Comparison of ENCODE assay signal across 8 cellular contexts in the genomic region with DNA sequence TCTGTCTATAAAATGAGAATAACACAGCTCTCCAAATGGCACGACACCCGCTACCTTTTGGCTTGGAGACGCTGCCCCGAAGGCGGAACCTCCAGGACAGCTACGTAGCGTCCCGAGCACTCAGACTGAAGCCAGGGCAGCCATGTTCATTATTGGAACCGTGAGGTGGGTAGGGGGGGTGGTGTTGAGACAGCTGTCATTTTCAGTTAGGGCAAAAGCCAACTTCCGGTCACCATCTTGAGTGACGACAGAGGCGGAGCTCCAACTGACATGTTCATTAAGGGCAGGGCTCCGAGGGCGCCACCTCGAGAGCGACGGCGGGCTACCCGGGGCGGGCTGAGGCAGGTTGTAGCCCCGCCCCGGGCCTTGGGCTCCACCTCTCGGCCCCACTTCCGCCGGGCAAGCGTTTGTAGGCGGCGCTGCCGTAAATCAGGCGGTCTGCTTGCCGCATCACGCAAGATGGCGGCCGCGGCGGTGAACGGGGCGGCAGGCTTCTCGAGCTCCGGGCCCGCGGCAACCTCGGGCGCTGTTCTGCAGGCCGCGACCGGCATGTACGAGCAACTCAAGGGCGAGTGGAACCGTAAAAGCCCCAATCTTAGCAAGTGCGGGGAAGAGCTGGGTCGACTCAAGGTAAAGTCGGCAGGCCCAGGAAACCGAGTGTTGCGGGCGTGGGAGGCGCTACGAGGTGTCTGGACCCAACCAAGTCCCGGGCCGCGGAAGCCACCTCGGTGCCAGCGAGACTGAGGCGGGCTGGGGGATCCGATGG. TPM values are rescaled to one million over a fixed set of nuclear protein-coding genes. Genes with fewer than 3 reads are reported as not detected.
DNase-seq lines count a peak whose midpoint lies in the region; ATAC-seq, FAIRE-seq and TF ChIP-seq lines count a peak whose summit lies in the region.

A gene (plus strand): TSS at position 240 of the 766 bp plus-strand sequence. CDS start 31 bp downstream, at position 271.

- H3K9ac ChIP-seq in endothelial cell of umbilical vein (replicated peaks; ENCODE audit: extremely low read depth, insufficient read depth, low read length) = peak within 1 kb of the TSS; percentile 95

- H3K4me2 ChIP-seq in OCI-LY7 (ENCODE audit: low read length) (peak within 1 kb of the TSS; percentile 95), endothelial cell of umbilical vein (ENCODE audit: insufficient read depth, low read length) (peak within 1 kb of the TSS; percentile 93)

- peak; percentile 89 for ATAC-seq in GM21526 (IDR thresholded peaks at IDR 0.05; ENCODE audit: low FRiP score, unreplicated experiment)

- H3K9me2 ChIP-seq in OCI-LY7 (ENCODE audit: insufficient read depth, low read length) = no peaks in the 10 kb centered on the region

- H3K27ac ChIP-seq in OCI-LY7 (ENCODE audit: low read depth, low read length, poor library complexity, severe bottlenecking) (peak within 1 kb of the TSS; percentile 54), endothelial cell of umbilical vein (ENCODE audit: insufficient read depth, low read depth, low read length) (peak within 1 kb of the TSS; percentile 87)

- intact Hi-C loops in OCI-LY7 (cut with micrococcal nuclease; ENCODE audit: unreplicated experiment) (loop anchor here (1.0 to 2.0 kb wide), 4 partner anchors 14 to 58 kb away; a partner anchor contains a TSS), endothelial cell of umbilical vein (cut with micrococcal nuclease) (loop anchor here (1.0 to 2.0 kb wide), 5 partner anchors 12 to 130 kb away; a partner anchor contains a TSS)

- BruUV-seq in OCI-LY7 (replicated peaks; lab: Mats Ljungman, UMichigan) = no TSS peak
- BruUV-seq in endothelial cell of umbilical vein (replicated peaks; lab: Mats Ljungman, UMichigan) = no TSS peak

- H4K20me1 ChIP-seq in OCI-LY7 (ENCODE audit: insufficient read depth, low read length) = peaks cover 4% of the 10 kb centered on the region; the same call in 1 of the 2 replicates
- no peaks in the 10 kb centered on the region for H4K20me1 ChIP-seq in endothelial cell of umbilical vein (replicated peaks; ENCODE audit: control insufficient read depth, extremely low read depth, insufficient read depth, low read length)

- peaks cover 4 to 5% of the 10 kb centered on the region in 2 experiments for H3K27me3 ChIP-seq in endothelial cell of umbilical vein (ENCODE audit: control insufficient read depth in 2 of 2, insufficient read depth in 2 of 2, low read length in 2 of 2)

- H3K4me3 ChIP-seq in OCI-LY7 (ENCODE audit: low read depth, low read length, poor library complexity, severe bottlenecking) = peak within 1 kb of the TSS; percentile 84
- peak within 1 kb of the TSS; percentile 70 to 86 (median 70) for H3K4me3 ChIP-seq in endothelial cell of umbilical vein (replicated peaks in 1 of 3; ENCODE audit: insufficient read depth in 1 of 3, low read depth in 1 of 3, low read length in 3 of 3)

- CTCF ChIA-PET in OCI-LY7 (lab: Charles Lee; ENCODE audit: unreplicated experiment) (interaction anchor here (0.7 to 1.1 kb wide), 5 partner anchors 13 to 131 kb away, joined by 3 to 11 read pairs (median 4); a partner anchor contains a TSS), endothelial cell of umbilical vein (lab: Charles Lee) (interaction anchor here (0.8 to 1.8 kb wide), 17 partner anchors 10 to 556 kb away, joined by 3 to 20 read pairs (median 4); a partner anchor contains a TSS)

- H3K9me3 ChIP-seq in OCI-LY7 (ENCODE audit: low read length) = no peaks in the 10 kb centered on the region
- no peaks in the 10 kb centered on the region for H3K9me3 ChIP-seq in endothelial cell of umbilical vein (replicated peaks; ENCODE audit: control insufficient read depth, insufficient read depth, low read length)

- POLR2A ChIA-PET in OCI-LY7 (lab: Charles Lee) = interaction anchor here (0.7 to 2.1 kb wide), 17 partner anchors 12 to 475 kb away, joined by 3 to 12 read pairs (median 5); a partner anchor contains a TSS
- POLR2A ChIA-PET in endothelial cell of umbilical vein (lab: Charles Lee) = interaction anchor here (0.6 to 1.9 kb wide), 6 partner anchors 12 to 968 kb away, joined by 3 to 39 read pairs (median 8); a partner anchor contains a TSS

- peaks cover 32% of the 10 kb centered on the region for H3K79me2 ChIP-seq in OCI-LY7 (ENCODE audit: insufficient read depth, low read depth, low read length)
- H3K79me2 ChIP-seq in endothelial cell of umbilical vein (ENCODE audit: control insufficient read depth, insufficient read depth, low read length) = peaks cover 27% of the 10 kb centered on the region

- H2AFZ ChIP-seq in OCI-LY7 (ENCODE audit: low read length) = peak within 1 kb of the TSS; percentile 93; the same call in 1 of the 2 replicates
- H2AFZ ChIP-seq in endothelial cell of umbilical vein (ENCODE audit: low read depth, low read length) = peak within 1 kb of the TSS; percentile 98

- peaks cover 21% of the 10 kb centered on the region for H3K4me1 ChIP-seq in OCI-LY7 (ENCODE audit: insufficient read depth, low read length, poor library complexity, severe bottlenecking)
- peaks cover 14% of the 10 kb centered on the region for H3K4me1 ChIP-seq in endothelial cell of umbilical vein (ENCODE audit: control insufficient read depth, extremely low read depth, insufficient read depth, low read length)

- dilution Hi-C loops in endothelial cell of umbilical vein (cut with MboI; ENCODE audit: extremely low pct_ligation_motif_present, low sequenced_read_pairs) = no loop called here

- peak; percentile 98 for FAIRE-seq in endothelial cell of umbilical vein (lab: Jason Lieb, UNC)

- no peaks in the 10 kb centered on the region for H3K9me1 ChIP-seq in endothelial cell of umbilical vein (replicated peaks; ENCODE audit: control insufficient read depth, extremely low read depth, insufficient read depth, low read length)

- H3K36me3 ChIP-seq in OCI-LY7 (ENCODE audit: insufficient read depth, low read length) (peaks cover 32% of the 10 kb centered on the region), endothelial cell of umbilical vein (ENCODE audit: control insufficient read depth in 2 of 2, extremely low read depth in 1 of 2, insufficient read depth in 2 of 2, low read length in 2 of 2) (peaks cover 0 to 15% of the 10 kb centered on the region in 2 experiments)

- DNase-seq in DMS114 treated with DMSO at 0.1 percent for 48 hours (lab: John Stamatoyannopoulos, UW; ENCODE audit: unreplicated experiment) (peak; percentile 98), HuH-7.5 (ENCODE audit: low spot score) (peak; percentile 99), OCI-LY7 (ENCODE audit: low spot score) (peak; percentile 100), activated T-cell treated with anti-CD3 and anti-CD28 coated beads for 1 hour (ENCODE audit: low read depth) (peak; percentile 96), endothelial cell of umbilical vein (ENCODE audit: low read depth, low spot score) (peak; percentile 99), midbrain (lab: John Stamatoyannopoulos, UW) (peak; percentile 100)
- peak; percentile 97 for DNase-seq in stimulated activated CD8-positive, alpha-beta memory T cell treated with anti-CD3 and anti-CD28 coated beads, Interleukin-2, amount 100 ng/mL, for 1 hour (ENCODE audit: low read depth in 2 of 2)

- peak; percentile 98 for TF ChIP-seq POLR2A in endothelial cell of umbilical vein (IDR thresholded peaks at IDR 0.05; ENCODE audit: low read depth, low read length)

- peak; percentile 56 for TF ChIP-seq CTCF in OCI-LY7 (conservative IDR thresholded peaks at IDR 0.05; ENCODE audit: low read length)
- TF ChIP-seq CTCF in endothelial cell of umbilical vein (IDR thresholded peaks at IDR 0.05; ENCODE audit: extremely low read depth in 1 of 2, insufficient read depth in 1 of 2, low read depth in 1 of 2, low read length in 2 of 2) = peak in 1 of 2 donors; percentile 33

TF ChIP-seq in endothelial cell of umbilical vein, 7 proteins besides CTCF, POLR2A, EP300 and RAD21:
- TF ChIP-seq POLR2AphosphoS5 (IDR thresholded peaks at IDR 0.05; ENCODE audit: insufficient read depth, low read depth, low read length) (peak; percentile 99), GATA2 (IDR thresholded peaks at IDR 0.05; ENCODE audit: insufficient read depth, insufficient read length, low read depth, low read length) (no peak), JUN (IDR thresholded peaks at IDR 0.05; ENCODE audit: borderline replicate concordance, insufficient read depth, insufficient read length, low read depth) (peak; percentile 23)
- TF ChIP-seq, protein P1, sequence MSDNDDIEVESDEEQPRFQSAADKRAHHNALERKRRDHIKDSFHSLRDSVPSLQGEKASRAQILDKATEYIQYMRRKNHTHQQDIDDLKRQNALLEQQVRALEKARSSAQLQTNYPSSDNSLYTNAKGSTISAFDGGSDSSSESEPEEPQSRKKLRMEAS (IDR thresholded peaks at IDR 0.05; ENCODE audit: insufficient read depth, insufficient read length) = peak; percentile 52

RNA-seq across cellular contexts. Expression of the gene that starts here (rescaled TPM):
- 224 and 238 TPM in 2 replicates for total RNA-seq in OCI-LY7 (2014; rRNA removed; shearing (Covaris generic))
- total RNA-seq in OCI-LY7 (2022) (158 and 169 TPM in 2 replicates), endothelial cell of umbilical vein (203 and 215 TPM in 2 replicates)
- polyA plus RNA-seq in endothelial cell of umbilical vein = 543 and 714 TPM in 2 replicates
- polyA plus RNA-seq in endothelial cell of umbilical vein (2011; cell fraction: cytosol; rRNA removed) = 460 and 462 TPM in 2 replicates
- polyA plus RNA-seq in endothelial cell of umbilical vein (2011; cell fraction: nucleus; rRNA removed) = 162 and 183 TPM in 2 replicates
- polyA plus RNA-seq in endothelial cell of umbilical vein (2012) = 245 and 272 TPM in 2 replicates
- polyA minus RNA-seq in endothelial cell of umbilical vein = 310 and 321 TPM in 2 replicates
- polyA minus RNA-seq in endothelial cell of umbilical vein (2011; cell fraction: cytosol; rRNA and poly(A)+ RNA removed) = 81.4 TPM
- 52.3 and 55.7 TPM in 2 replicates for polyA minus RNA-seq in endothelial cell of umbilical vein (2011; cell fraction: nucleus; rRNA and poly(A)+ RNA removed)

Comparison
In these comparisons a context has a peak if more than half of its experiments do, and no peak if none do; other contexts are left out.
1. Peak in every context shown above with its lines: DNase-seq, ATAC-seq, H3K4me3 ChIP-seq and H3K27ac ChIP-seq.